16 cellular contexts compared by ENCODE assay signal in genomic region chr1:77175230-77175844, GRCh38. TPM values are rescaled to one million over a fixed set of nuclear protein-coding genes. Genes with fewer than 3 reads are reported as not detected.
DNase-seq lines count a peak whose midpoint lies in the region; ATAC-seq, FAIRE-seq and TF ChIP-seq lines count a peak whose summit lies in the region.
"Had no signal": no experiment of that assay in that cellular context is flagged by ENCODE, and none has a peak within 500 bp of the region (broad histone marks: within the 10 kb centered on the region; RNA-seq: fewer than 3 reads in every experiment).

No MANE protein-coding gene starts in this region.

- no peaks in the 10 kb centered on the region for H3K4me1 ChIP-seq in HEK293 (ENCODE audit: control insufficient read depth, insufficient read depth, low read length)
- H3K4me1 ChIP-seq in foreskin keratinocyte, result no peaks in the 10 kb centered on the region
- H3K4me1 ChIP-seq: Caco-2, heart right ventricle, left ventricle myocardium inferior had no signal

- no peaks in the 10 kb centered on the region for H3K36me3 ChIP-seq in HEK293 (ENCODE audit: control insufficient read depth in 2 of 2, insufficient read depth in 1 of 2, low read length in 2 of 2)

- no peaks in the 10 kb centered on the region; the same call in 1 of the 2 replicates for H3K9me3 ChIP-seq in HEK293 (ENCODE audit: control insufficient read depth, insufficient read depth, low read depth, low read length)

- CTCF ChIA-PET in HEK293 (lab: Yijun Ruan, JAX), result no interaction called here

- ATAC-seq in foreskin keratinocyte (no peak), GM18520 (IDR thresholded peaks at IDR 0.05; ENCODE audit: unreplicated experiment) (no peak), omental fat pad (ENCODE audit: low FRiP score) (no peak)
- ATAC-seq: heart right ventricle had no signal

- no peak overlapping the region for H3K4me3 ChIP-seq in HEK293 (ENCODE audit: low read depth, low read length)
- H3K4me3 ChIP-seq: heart right ventricle, left ventricle myocardium inferior had no signal

- no peak for FAIRE-seq in urothelium cell line (lab: Jason Lieb, UNC)
- FAIRE-seq: small intestine had no signal

- no peaks in the 10 kb centered on the region for H3K27me3 ChIP-seq in foreskin keratinocyte
- H3K27me3 ChIP-seq: heart right ventricle had no signal

- DNase-seq in DMS 273 (lab: John Stamatoyannopoulos, UW; ENCODE audit: unreplicated experiment) (peak; percentile 55), DMS 273 treated with DMSO at 0.1 percent for 48 hours (lab: John Stamatoyannopoulos, UW) (no peak), RKO (ENCODE audit: low spot score) (peak; percentile 14), foreskin keratinocyte (peak; percentile 9), urothelium cell line (ENCODE audit: low spot score) (no peak), omental fat pad (ENCODE audit: low spot score) (no peak)
- DNase-seq: activated CD4-positive, alpha-beta T cell treated with anti-CD3 and anti-CD28 coated beads, Interleukin-2, amount 50 U/mL, for 1 hour; heart right ventricle; left ventricle myocardium inferior; NCI-H2029; small intestine; T-helper 1 cell had no signal

- H3K27ac ChIP-seq in HEK293 (ENCODE audit: extremely low read depth, low read depth, low read length), result no peak overlapping the region
- no peak overlapping the region for H3K27ac ChIP-seq in foreskin keratinocyte
- H3K27ac ChIP-seq: 22Rv1, heart right ventricle, left ventricle myocardium inferior had no signal

- TF ChIP-seq CTCF in HEK293 (tag by site-specific recombination; IDR thresholded peaks at IDR 0.05) (no peak), foreskin keratinocyte (conservative IDR thresholded peaks at IDR 0.05) (no peak), omental fat pad (IDR thresholded peaks at IDR 0.05) (no peak)

- POLR2A ChIA-PET in HEK293 (lab: Yijun Ruan, JAX), result no interaction called here

TF ChIP-seq in HEK293, 187 proteins besides CTCF, POLR2A, EP300 and RAD21:
- TF ChIP-seq SETDB1 (IDR thresholded peaks at IDR 0.05; ENCODE audit: insufficient read length, low read length), result peak; percentile 99
- peak; percentile 8; the same call in 1 of the 2 replicates for TF ChIP-seq ZNF26 (tag by site-specific recombination; IDR thresholded peaks at IDR 0.05)
- TF ChIP-seq ZNF571 (tag by site-specific recombination; IDR thresholded peaks at IDR 0.05), result no peak
- peak; percentile 88 for TF ChIP-seq ZNF549 (tag by site-specific recombination; IDR thresholded peaks at IDR 0.05)
- TF ChIP-seq TRIM28 (IDR thresholded peaks at IDR 0.05; ENCODE audit: borderline replicate concordance, low read length), result peak; percentile 99
- peak; percentile 80; the same call in 1 of the 2 replicates for TF ChIP-seq ZNF280D (tag by site-specific recombination; IDR thresholded peaks at IDR 0.05)
- peak; percentile 35; the same call in 1 of the 2 replicates for TF ChIP-seq ZNF518A (tag by site-specific recombination; conservative IDR thresholded peaks at IDR 0.05; ENCODE audit: low read depth)
- no peak for TF ChIP-seq ZNF366 (tag by site-specific recombination; conservative IDR thresholded peaks at IDR 0.05)
- TF ChIP-seq GLIS1 (tag by site-specific recombination; IDR thresholded peaks at IDR 0.05), result no peak
- peak; percentile 55 for TF ChIP-seq ZNF529 (tag by site-specific recombination; IDR thresholded peaks at IDR 0.05; ENCODE audit: insufficient replicate concordance)

RNA-seq across cellular contexts. Expression of gene PIGK, which starts 43.9 kb away (rescaled TPM):
- 24.3 and 29.5 TPM in 2 replicates for total RNA-seq in foreskin keratinocyte
- polyA plus RNA-seq in foreskin keratinocyte, result 11.9 and 18.1 TPM in 2 replicates
- 10 to 100 TPM; 10.9 to 23.0 (median 14.4) TPM for total RNA-seq in omental fat pad

Comparison
In these comparisons a context has a peak if more than half of its experiments do, and no peak if none do; other contexts are left out.
1. DNase-seq: peak in DMS 273 (single experiment), RKO (single experiment) and foreskin keratinocyte (2 of 2); none in DMS 273 treated with DMSO at 0.1 percent for 48 hours (single experiment), urothelium cell line (single experiment) and omental fat pad (single experiment).